1 cellular context compared by ENCODE assay signal in genomic region chr1:205170532-205171269, GRCh38.
TF ChIP-seq lines count a peak whose summit lies in the region.

No MANE protein-coding gene starts in this region.

TF ChIP-seq in K562, 482 proteins besides CTCF, POLR2A, EP300 and RAD21 (continued from another document and continues in another):
- TF ChIP-seq PTTG1 (tag; IDR thresholded peaks at IDR 0.05; ENCODE audit: low read depth) (peak; percentile 70; the same call in 1 of the 2 replicates), KHSRP (IDR thresholded peaks at IDR 0.05) (no peak), MAX (CRISPR knock-in tag; IDR thresholded peaks at IDR 0.05) (no peak), SIN3B (IDR thresholded peaks at IDR 0.05; ENCODE audit: low read depth) (no peak), ZNF143 (CRISPR knock-in tag; IDR thresholded peaks at IDR 0.05) (no peak), ZNF77 (CRISPR knock-in tag; IDR thresholded peaks at IDR 0.05) (no peak), ZHX1 (conservative IDR thresholded peaks at IDR 0.05; ENCODE audit: low read length) (no peak), HMBOX1 (IDR thresholded peaks at IDR 0.05) (0 out of 2 replicates have a peak, but pooled peaks have one; percentile 29), RBM34 (IDR thresholded peaks at IDR 0.05; ENCODE audit: borderline replicate concordance, insufficient read depth, low read length) (no peak), ZNF274 (IDR thresholded peaks at IDR 0.05; ENCODE audit: borderline replicate concordance, low read depth, low read length) (no peak), NFATC3 (IDR thresholded peaks at IDR 0.05) (peak; percentile 21; the same call in 1 of the 2 replicates), SNRNP70 (optimal IDR thresholded peaks at IDR 0.05; ENCODE audit: low read depth, low read length) (no peak), L3MBTL2 (IDR thresholded peaks at IDR 0.05) (peak; percentile 44; the same call in 1 of the 2 replicates), TFAP4 (CRISPR knock-in tag; IDR thresholded peaks at IDR 0.05; ENCODE audit: borderline replicate concordance) (peak; percentile 27; the same call in 1 of the 2 replicates), CREB1 (IDR thresholded peaks at IDR 0.05) (no peak), CREB1 (CRISPR knock-in tag; IDR thresholded peaks at IDR 0.05) (no peak), SMC3 (conservative IDR thresholded peaks at IDR 0.05; ENCODE audit: insufficient read depth, low read depth, low read length) (no peak), NR2C2 (CRISPR knock-in tag; IDR thresholded peaks at IDR 0.05) (no peak), NR2C2 (tag; IDR thresholded peaks at IDR 0.05) (peak; percentile 80), NCOR1 (IDR thresholded peaks at IDR 0.05) (0 out of 2 replicates have a peak, but pooled peaks have one; percentile 25), PCBP1 (IDR thresholded peaks at IDR 0.05; ENCODE audit: low read depth, low read length, poor library complexity, severe bottlenecking) (no peak), ZKSCAN3 (CRISPR knock-in tag; IDR thresholded peaks at IDR 0.05) (no peak), ZNF175 (CRISPR knock-in tag; IDR thresholded peaks at IDR 0.05; ENCODE audit: low read depth) (peak; percentile 96), ADNP (tag; IDR thresholded peaks at IDR 0.05) (no peak), ZNF398 (CRISPR knock-in tag; IDR thresholded peaks at IDR 0.05) (no peak), RFX1 (IDR thresholded peaks at IDR 0.05) (no peak), RBM39 (optimal IDR thresholded peaks at IDR 0.05; ENCODE audit: low read depth, low read length) (no peak), DMBX1 (CRISPR knock-in tag; IDR thresholded peaks at IDR 0.05; ENCODE audit: borderline replicate concordance) (peak; percentile 92), USF2 (CRISPR knock-in tag; IDR thresholded peaks at IDR 0.05) (no peak), MEIS2 (IDR thresholded peaks at IDR 0.05; ENCODE audit: partially characterized antibody) (peak; percentile 97), E2F6 (IDR thresholded peaks at IDR 0.05; ENCODE audit: borderline replicate concordance in 1 of 2, extremely low read depth in 1 of 2, insufficient read depth in 1 of 2, insufficient read length in 1 of 2, low read depth in 1 of 2, low read length in 1 of 2, poor library complexity in 1 of 2, severe bottlenecking in 1 of 2) (no peak), NFIX (CRISPR knock-in tag; IDR thresholded peaks at IDR 0.05; ENCODE audit: low read depth) (no peak), ATF7 (IDR thresholded peaks at IDR 0.05) (peak; percentile 76; the same call in 1 of the 2 replicates), XRCC5 (IDR thresholded peaks at IDR 0.05; ENCODE audit: low read depth, low read length) (no peak), GATAD2B (IDR thresholded peaks at IDR 0.05; ENCODE audit: borderline replicate concordance) (peak; percentile 53; the same call in 1 of the 2 replicates), ZBTB17 (CRISPR knock-in tag; IDR thresholded peaks at IDR 0.05) (no peak), GTF2F1 (IDR thresholded peaks at IDR 0.05; ENCODE audit: low read depth, low read length) (no peak), GTF2A2 (tag; IDR thresholded peaks at IDR 0.05) (no peak), ZNF512 (tag; IDR thresholded peaks at IDR 0.05) (no peak), ZNF263 (CRISPR knock-in tag; IDR thresholded peaks at IDR 0.05; ENCODE audit: borderline replicate concordance) (no peak), ERF (CRISPR knock-in tag; IDR thresholded peaks at IDR 0.05) (no peak), ZBTB26 (CRISPR knock-in tag; IDR thresholded peaks at IDR 0.05) (no peak), NR4A1 (CRISPR knock-in tag; IDR thresholded peaks at IDR 0.05) (no peak), NR4A1 (tag; IDR thresholded peaks at IDR 0.05) (peak; percentile 49; the same call in 1 of the 2 replicates), ZNF511 (CRISPR knock-in tag; IDR thresholded peaks at IDR 0.05) (no peak), TOE1 (IDR thresholded peaks at IDR 0.05; ENCODE audit: borderline replicate concordance) (0 out of 2 replicates have a peak, but pooled peaks have one; percentile 11), TOE1 (CRISPR knock-in tag; IDR thresholded peaks at IDR 0.05; ENCODE audit: borderline replicate concordance, low read depth) (no peak), ZEB2 (IDR thresholded peaks at IDR 0.05) (peak; percentile 46; the same call in 1 of the 2 replicates), TCF7 (IDR thresholded peaks at IDR 0.05; ENCODE audit: borderline replicate concordance) (no peak), ASH1L (IDR thresholded peaks at IDR 0.05; ENCODE audit: borderline replicate concordance, low read depth, partially characterized antibody) (no peak), CAMTA2 (CRISPR knock-in tag; conservative IDR thresholded peaks at IDR 0.05) (no peak), KDM1A (IDR thresholded peaks at IDR 0.05) (no peak), C11orf30 (IDR thresholded peaks at IDR 0.05; ENCODE audit: low read depth) (no peak), ZNF740 (CRISPR knock-in tag; IDR thresholded peaks at IDR 0.05) (no peak), ZNF740 (tag; IDR thresholded peaks at IDR 0.05) (no peak), MECOM (CRISPR knock-in tag; IDR thresholded peaks at IDR 0.05) (peak; percentile 58), HINFP (tag; conservative IDR thresholded peaks at IDR 0.05; ENCODE audit: low read depth) (peak; percentile 54; the same call in 1 of the 2 replicates), ESRRA (IDR thresholded peaks at IDR 0.05; ENCODE audit: borderline replicate concordance, low read depth) (peak; percentile 65; the same call in 1 of the 2 replicates)
